9 cellular contexts compared by ENCODE assay signal in the genomic region with DNA sequence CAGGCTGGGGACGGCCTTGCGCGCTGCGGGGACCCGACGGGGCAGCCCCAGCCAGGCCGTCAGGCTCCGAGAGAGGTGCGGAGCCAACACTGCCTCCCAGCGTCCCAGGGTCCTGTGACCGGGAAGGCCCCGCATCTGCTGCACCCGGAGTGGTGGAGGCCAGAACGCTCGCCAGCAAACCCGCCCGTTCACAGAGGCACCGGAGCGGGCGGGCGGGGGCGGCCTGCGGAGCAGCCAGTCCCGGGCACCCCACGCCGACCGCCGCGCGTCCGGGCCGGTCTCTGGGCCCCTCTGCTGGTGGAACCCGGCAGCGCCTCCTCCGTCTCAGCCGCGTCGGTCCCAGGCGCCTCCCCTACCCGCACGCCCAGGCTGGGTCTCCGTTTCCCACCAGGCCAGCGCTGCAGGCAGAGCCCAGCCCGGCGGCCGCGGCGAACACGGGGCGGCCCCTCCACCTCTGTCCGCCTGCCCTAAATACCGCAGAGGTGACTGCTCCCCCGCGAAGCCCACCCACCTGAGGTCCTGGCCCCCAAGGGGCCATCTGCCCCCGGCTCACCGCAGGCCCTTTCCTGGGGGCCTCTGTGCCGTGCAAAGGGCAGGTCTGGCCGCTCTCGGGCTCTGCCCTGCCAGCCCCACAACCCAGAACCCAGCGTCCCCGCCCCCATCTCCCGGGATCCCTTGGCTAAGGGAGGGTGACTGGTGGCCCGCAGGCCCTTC. TPM values are rescaled to one million over a fixed set of nuclear protein-coding genes. Genes with fewer than 3 reads are reported as not detected.
A peak's percentile ranks its signal among the peaks of the same experiment; 100 is the strongest.
DNase-seq lines count a peak whose midpoint lies in the region; ATAC-seq and TF ChIP-seq lines count a peak whose summit lies in the region.
"Had no signal": no experiment of that assay in that cellular context is flagged by ENCODE, and none has a peak within 500 bp of the region (broad histone marks: within the 10 kb centered on the region; RNA-seq: fewer than 3 reads in every experiment).

No MANE protein-coding gene starts in this region.

- H3K4me3 ChIP-seq in GM12865 (ENCODE audit: low read depth, low read length), result no peak overlapping the region
- H3K4me3 ChIP-seq in mesenchymal stem cell (ENCODE audit: insufficient read depth in 1 of 2, low read depth in 1 of 2, low read length in 2 of 2), result peak overlapping the region; percentile 47 to 72

- peaks cover 0 to 19% of the 10 kb centered on the region in 2 experiments for H3K36me3 ChIP-seq in mesenchymal stem cell (ENCODE audit: control insufficient read depth in 1 of 2, insufficient read depth in 2 of 2, low read depth in 1 of 2, low read length in 2 of 2)

- peaks cover 15% of the 10 kb centered on the region for H3K4me1 Mint-ChIP-seq in activated CD8-positive, alpha-beta T cell treated with anti-CD3 and anti-CD28 coated beads, Interleukin-2, amount 10 ng/mL, durations not matched to agents 7 days and 5 days (ENCODE audit: low read depth)

- H3K23ac ChIP-seq in mesenchymal stem cell (ENCODE audit: low read length in 2 of 2), result peak overlapping the region in 1 of 2 experiments; percentile 54

- peak; percentile 63 for TF ChIP-seq CTCF in GM12865 (IDR thresholded peaks at IDR 0.05; ENCODE audit: insufficient read depth, low read depth, low read length, missing control alignments)

- CTCF ChIA-PET in activated CD8-positive, alpha-beta T cell treated with anti-CD3 and anti-CD28 coated beads, Interleukin-2, amount 10 ng/mL, durations not matched to agents 7 days and 5 days (lab: Charles Lee), result no interaction called here

- POLR2A ChIA-PET in activated CD8-positive, alpha-beta T cell treated with anti-CD3 and anti-CD28 coated beads, Interleukin-2, amount 10 ng/mL, durations not matched to agents 7 days and 5 days (lab: Charles Lee), result no interaction called here

- no peaks in the 10 kb centered on the region for H3K9me3 Mint-ChIP-seq in activated CD8-positive, alpha-beta T cell treated with anti-CD3 and anti-CD28 coated beads, Interleukin-2, amount 10 ng/mL, durations not matched to agents 7 days and 5 days (ENCODE audit: insufficient read depth)

- H3K27ac ChIP-seq in mesenchymal stem cell (ENCODE audit: low read length, poor library complexity, severe bottlenecking), result no peak overlapping the region
- H3K27ac ChIP-seq: epithelial cell of prostate had no signal

- peaks cover 41% of the 10 kb centered on the region for H3K4me1 ChIP-seq in mesenchymal stem cell (ENCODE audit: control insufficient read depth, insufficient read depth, low read depth, low read length)

- no peak overlapping the region for H2AK5ac ChIP-seq in mesenchymal stem cell (ENCODE audit: low read length, severe bottlenecking)

- DNase-seq in GM12865 (ENCODE audit: low read depth) (peak; percentile 61), NCI-H128 (lab: John Stamatoyannopoulos, UW; ENCODE audit: unreplicated experiment) (peak; percentile 14), mesenchymal stem cell (peak; percentile 74), putamen (ENCODE audit: low spot score) (no peak)
- DNase-seq in activated CD8-positive, alpha-beta T cell treated with anti-CD3 and anti-CD28 coated beads, Interleukin-2, amount 10 ng/mL, durations not matched to agents 7 days and 5 days, result peak; percentile 78
- DNase-seq in effector CD4-positive, alpha-beta T cell, result peak; percentile 56
- DNase-seq in stimulated activated CD8-positive, alpha-beta memory T cell treated with anti-CD3 and anti-CD28 coated beads, Interleukin-15, amount 100 ng/mL, for 48 hours (ENCODE audit: low read depth in 2 of 2), result peak; percentile 52 to 56

- peak overlapping the region; percentile 90 for H3K4me2 ChIP-seq in mesenchymal stem cell (ENCODE audit: low read length, poor library complexity, severe bottlenecking)

- H3K18ac ChIP-seq in mesenchymal stem cell (ENCODE audit: low read depth in 1 of 2, low read length in 2 of 2), result peak overlapping the region; percentile 76 to 79

- peak overlapping the region; percentile 72 for H3K9ac ChIP-seq in mesenchymal stem cell (ENCODE audit: low read length)

- 8% methylated on average over 41 of the region's 63 CpGs for WGBS in mesenchymal stem cell

- H4K91ac ChIP-seq in mesenchymal stem cell (ENCODE audit: low read length), result no peak overlapping the region

- H3K36me3 Mint-ChIP-seq in activated CD8-positive, alpha-beta T cell treated with anti-CD3 and anti-CD28 coated beads, Interleukin-2, amount 10 ng/mL, durations not matched to agents 7 days and 5 days (ENCODE audit: low read depth), result peaks cover 6% of the 10 kb centered on the region

- no peaks in the 10 kb centered on the region for H3K9me3 ChIP-seq in mesenchymal stem cell (ENCODE audit: control insufficient read depth, low read length)

- peak overlapping the region; percentile 79 for H4K8ac ChIP-seq in mesenchymal stem cell (ENCODE audit: low read length)

- H3K27ac Mint-ChIP-seq in activated CD8-positive, alpha-beta T cell treated with anti-CD3 and anti-CD28 coated beads, Interleukin-2, amount 10 ng/mL, durations not matched to agents 7 days and 5 days, result no peak overlapping the region

- no peak overlapping the region for H2AFZ ChIP-seq in mesenchymal stem cell (ENCODE audit: low read depth, low read length)

- H3K4ac ChIP-seq in mesenchymal stem cell (ENCODE audit: low read depth in 1 of 2, low read length in 2 of 2), result peak overlapping the region; percentile 43 to 69

- peak overlapping the region in 1 of 2 experiments; percentile 62 for H3K14ac ChIP-seq in mesenchymal stem cell (ENCODE audit: low read length in 2 of 2)

- no peak overlapping the region for H2BK120ac ChIP-seq in mesenchymal stem cell (ENCODE audit: low read depth, low read length)

- ATAC-seq in activated CD8-positive, alpha-beta T cell treated with anti-CD3 and anti-CD28 coated beads, Interleukin-2, amount 10 ng/mL, durations not matched to agents 7 days and 5 days, result peak; percentile 95
- ATAC-seq in GM21786 (IDR thresholded peaks at IDR 0.05; ENCODE audit: unreplicated experiment), result no peak

- H3K79me1 ChIP-seq in mesenchymal stem cell (replicated peaks; ENCODE audit: low read length, poor library complexity, severe bottlenecking), result peaks cover 31% of the 10 kb centered on the region

- no peak overlapping the region for H2BK5ac ChIP-seq in mesenchymal stem cell (ENCODE audit: low read depth, low read length, poor library complexity, severe bottlenecking)

- no peaks in the 10 kb centered on the region for H3K27me3 ChIP-seq in mesenchymal stem cell (ENCODE audit: control insufficient read depth in 1 of 2, insufficient read depth in 1 of 2, low read length in 2 of 2)

- H2BK15ac ChIP-seq in mesenchymal stem cell (ENCODE audit: low read depth, poor library complexity, severe bottlenecking), result peak overlapping the region; percentile 86

- no peak overlapping the region for H3K4me3 Mint-ChIP-seq in activated CD8-positive, alpha-beta T cell treated with anti-CD3 and anti-CD28 coated beads, Interleukin-2, amount 10 ng/mL, durations not matched to agents 7 days and 5 days

- H2BK12ac ChIP-seq in mesenchymal stem cell (ENCODE audit: low read length in 2 of 2), result peak overlapping the region in 1 of 2 experiments; percentile 46

- H3K27me3 Mint-ChIP-seq in activated CD8-positive, alpha-beta T cell treated with anti-CD3 and anti-CD28 coated beads, Interleukin-2, amount 10 ng/mL, durations not matched to agents 7 days and 5 days (ENCODE audit: low read depth), result no peaks in the 10 kb centered on the region

RNA-seq across cellular contexts. Expression of gene EXD3, which starts 15.9 kb away (rescaled TPM):
- total RNA-seq in activated CD8-positive, alpha-beta T cell treated with anti-CD3 and anti-CD28 coated beads, Interleukin-2, amount 10 ng/mL, durations not matched to agents 7 days and 5 days, result 10 to 100 TPM in 1 of 2 experiments, 1 to 10 TPM in 1; 10.0 to 10.9 TPM
- polyA plus RNA-seq in mesenchymal stem cell (2013, experiment 1 of 2), result 7.1 TPM
- 7.2 TPM for polyA plus RNA-seq in mesenchymal stem cell (2013, experiment 2 of 2)

RNA-seq across cellular contexts. Expression of gene NOXA1, which starts 16.2 kb away (rescaled TPM):
- total RNA-seq in activated CD8-positive, alpha-beta T cell treated with anti-CD3 and anti-CD28 coated beads, Interleukin-2, amount 10 ng/mL, durations not matched to agents 7 days and 5 days, result under 1 TPM; 0.52 to 0.58 TPM
- 0.21 TPM for polyA plus RNA-seq in mesenchymal stem cell (2013, experiment 1 of 2)
- 0.14 TPM for polyA plus RNA-seq in mesenchymal stem cell (2013, experiment 2 of 2)

RNA-seq across cellular contexts. Expression of gene ENTPD8, which starts 34.1 kb away (rescaled TPM):
- not detected for total RNA-seq in activated CD8-positive, alpha-beta T cell treated with anti-CD3 and anti-CD28 coated beads, Interleukin-2, amount 10 ng/mL, durations not matched to agents 7 days and 5 days
- polyA plus RNA-seq in mesenchymal stem cell (2013, experiment 1 of 2), result 0.01 TPM
- 0.03 TPM for polyA plus RNA-seq in mesenchymal stem cell (2013, experiment 2 of 2)

RNA-seq across cellular contexts. Expression of gene NSMF, which starts 52.1 kb away (rescaled TPM):
- total RNA-seq in activated CD8-positive, alpha-beta T cell treated with anti-CD3 and anti-CD28 coated beads, Interleukin-2, amount 10 ng/mL, durations not matched to agents 7 days and 5 days, result 10 to 100 TPM; 55.0 to 59.0 TPM
- polyA plus RNA-seq in mesenchymal stem cell (2013, experiment 1 of 2), result 30.2 TPM
- 30.0 TPM for polyA plus RNA-seq in mesenchymal stem cell (2013, experiment 2 of 2)
